ENCODE assay signal across 15 cellular contexts in genomic region chr10:88138319-88138848, GRCh38.
A peak's percentile ranks its signal among the peaks of the same experiment; 100 is the strongest.
DNase-seq lines count a peak whose midpoint lies in the region; ATAC-seq and TF ChIP-seq lines count a peak whose summit lies in the region.
"Had no signal": no experiment of that assay in that cellular context is flagged by ENCODE, and none has a peak within 500 bp of the region (broad histone marks: within the 10 kb centered on the region; RNA-seq: fewer than 3 reads in every experiment).

No MANE protein-coding gene starts in this region.

- H3K27ac ChIP-seq in naive thymus-derived CD4-positive, alpha-beta T cell (ENCODE audit: low read depth, low read length) = no peak overlapping the region
- H3K27ac ChIP-seq: sigmoid colon had no signal

- no peaks in the 10 kb centered on the region for H3K9me3 ChIP-seq in naive thymus-derived CD4-positive, alpha-beta T cell (ENCODE audit: control insufficient read depth in 2 of 3, low read length in 3 of 3)
- H3K9me3 ChIP-seq: sigmoid colon had no signal

- H3K36me3 ChIP-seq in naive thymus-derived CD4-positive, alpha-beta T cell (ENCODE audit: control insufficient read depth in 2 of 3, insufficient read depth in 3 of 3, low read length in 3 of 3) = no peaks in the 10 kb centered on the region
- H3K36me3 ChIP-seq: sigmoid colon had no signal

- H3K4me3 ChIP-seq in naive thymus-derived CD4-positive, alpha-beta T cell (ENCODE audit: low read length) = no peak overlapping the region
- no peak overlapping the region for H3K4me3 ChIP-seq in foreskin fibroblast (ENCODE audit: low read depth in 1 of 2, low read length in 2 of 2)
- H3K4me3 ChIP-seq: GM23338, sigmoid colon had no signal

- peaks cover 4% of the 10 kb centered on the region for H3K9me3 Mint-ChIP-seq in activated naive CD8-positive, alpha-beta T cell treated with anti-CD3 and anti-CD28 coated beads for 36 hours
- peaks cover 0 to 6% (median 1%) of the 10 kb centered on the region in 11 donors for H3K9me3 Mint-ChIP-seq in naive thymus-derived CD4-positive, alpha-beta T cell
- H3K9me3 Mint-ChIP-seq: GM23338 had no signal

- peaks cover 14% of the 10 kb centered on the region for H3K4me1 Mint-ChIP-seq in activated naive CD8-positive, alpha-beta T cell treated with anti-CD3 and anti-CD28 coated beads for 36 hours
- peaks cover 0 to 20% (median 0%) of the 10 kb centered on the region in 7 donors for H3K4me1 Mint-ChIP-seq in naive thymus-derived CD4-positive, alpha-beta T cell

- CTCF ChIA-PET in naive thymus-derived CD4-positive, alpha-beta T cell (lab: Charles Lee) = no interaction called here

- intact Hi-C loops in naive thymus-derived CD4-positive, alpha-beta T cell (cut with micrococcal nuclease) = loop anchor here in 1 of 2 donors (2.0 to 5.0 kb wide), 2 partner anchors 14 to 46 kb away; no protein-coding TSS in a partner anchor

- no peaks in the 10 kb centered on the region for H3K27me3 ChIP-seq in naive thymus-derived CD4-positive, alpha-beta T cell (ENCODE audit: control insufficient read depth in 2 of 2, insufficient read depth in 2 of 2, low read length in 2 of 2)
- H3K27me3 ChIP-seq: sigmoid colon had no signal

- no peaks in the 10 kb centered on the region for H3K36me3 Mint-ChIP-seq in activated naive CD8-positive, alpha-beta T cell treated with anti-CD3 and anti-CD28 coated beads for 36 hours
- H3K36me3 Mint-ChIP-seq in naive thymus-derived CD4-positive, alpha-beta T cell = peaks cover 0 to 5% (median 0%) of the 10 kb centered on the region in 5 donors
- H3K36me3 Mint-ChIP-seq: CD4-positive, CD25-positive, alpha-beta regulatory T cell had no signal

- no peaks in the 10 kb centered on the region for H3K4me1 ChIP-seq in naive thymus-derived CD4-positive, alpha-beta T cell (ENCODE audit: control insufficient read depth in 2 of 2, insufficient read depth in 2 of 2, low read length in 2 of 2)
- H3K4me1 ChIP-seq: sigmoid colon had no signal

- no peak for DNase-seq in activated naive CD8-positive, alpha-beta T cell treated with anti-CD3 and anti-CD28 coated beads for 36 hours
- no peak for DNase-seq in NCI-H2081 (lab: John Stamatoyannopoulos, UW)
- no peak for DNase-seq in cortex of kidney (lab: John Stamatoyannopoulos, UW)
- DNase-seq in naive thymus-derived CD4-positive, alpha-beta T cell = no peak
- DNase-seq in foreskin fibroblast = no peak
- DNase-seq: effector CD8-positive, alpha-beta T cell; NCI-H1048; SHP77; sigmoid colon had no signal

- H3K4me3 Mint-ChIP-seq in activated naive CD8-positive, alpha-beta T cell treated with anti-CD3 and anti-CD28 coated beads for 36 hours = no peak overlapping the region
- peak overlapping the region in 1 of 10 donors; percentile 40 for H3K4me3 Mint-ChIP-seq in naive thymus-derived CD4-positive, alpha-beta T cell
- H3K4me3 Mint-ChIP-seq: CD4-positive, CD25-positive, alpha-beta regulatory T cell; GM23338 had no signal

- peak overlapping the region; percentile 73 for H3K27ac Mint-ChIP-seq in activated naive CD8-positive, alpha-beta T cell treated with anti-CD3 and anti-CD28 coated beads for 36 hours
- H3K27ac Mint-ChIP-seq in naive thymus-derived CD4-positive, alpha-beta T cell = no peak overlapping the region
- H3K27ac Mint-ChIP-seq: CD4-positive, CD25-positive, alpha-beta regulatory T cell had no signal

- no peak for TF ChIP-seq CTCF in foreskin fibroblast (IDR thresholded peaks at IDR 0.05; ENCODE audit: low read depth, low read length)

- no peaks in the 10 kb centered on the region for H3K27me3 Mint-ChIP-seq in activated naive CD8-positive, alpha-beta T cell treated with anti-CD3 and anti-CD28 coated beads for 36 hours
- peaks cover 0 to 17% (median 0%) of the 10 kb centered on the region in 5 donors for H3K27me3 Mint-ChIP-seq in naive thymus-derived CD4-positive, alpha-beta T cell
- H3K27me3 Mint-ChIP-seq: CD4-positive, CD25-positive, alpha-beta regulatory T cell had no signal

- POLR2A ChIA-PET in naive thymus-derived CD4-positive, alpha-beta T cell (lab: Charles Lee) = no interaction called here

- ATAC-seq in GM18502 (IDR thresholded peaks at IDR 0.05; ENCODE audit: poor library complexity, unreplicated experiment) (peak; percentile 93), GM19463 (IDR thresholded peaks at IDR 0.05; ENCODE audit: unreplicated experiment) (peak; percentile 94), HG03045 (IDR thresholded peaks at IDR 0.05; ENCODE audit: unreplicated experiment) (peak; percentile 95)
- no peak for ATAC-seq in naive thymus-derived CD4-positive, alpha-beta T cell
- ATAC-seq: GM23338, left lobe of liver had no signal
